ENCODE assay signal across 8 cellular contexts in genomic region chr7:116526897-116527296, GRCh38. TPM values are rescaled to one million over a fixed set of nuclear protein-coding genes. Genes with fewer than 3 reads are reported as not detected.
DNase-seq lines count a peak whose midpoint lies in the region; ATAC-seq and TF ChIP-seq lines count a peak whose summit lies in the region.

No MANE protein-coding gene starts in this region.

- peak overlapping the region; percentile 86 for H3K4me2 ChIP-seq in parathyroid adenoma (ENCODE audit: low read length)

- in situ Hi-C loops in Caki2 (cut with HindIII; ENCODE audit: low pct_unique_long_range_greater_than_20kb, low sequenced_read_pairs), result no loop called here

- H3K4me3 ChIP-seq in esophagus muscularis mucosa (peak overlapping the region; percentile 65 to 91 (median 81)), parathyroid adenoma (ENCODE audit: low read depth, low read length) (peak overlapping the region; percentile 50)

- TF ChIP-seq POLR2A in esophagus muscularis mucosa (IDR thresholded peaks at IDR 0.05; ENCODE audit: low read depth), result no peak

- TF ChIP-seq EP300 in esophagus muscularis mucosa (IDR thresholded peaks at IDR 0.05), result no peak

- H3K4me1 ChIP-seq in esophagus muscularis mucosa (peaks cover 27 to 76% (median 72%) of the 10 kb centered on the region in 4 donors), parathyroid adenoma (peaks cover 5% of the 10 kb centered on the region)

- no peak for ATAC-seq in GM19455 (IDR thresholded peaks at IDR 0.05; ENCODE audit: unreplicated experiment)
- ATAC-seq in GM18519 (IDR thresholded peaks at IDR 0.05; ENCODE audit: low FRiP score, unreplicated experiment), result no peak

- intact Hi-C loops in esophagus muscularis mucosa (cut with DNase I), result loop anchor here (5.0 to 10.0 kb wide), 3 partner anchors 60 to 172 kb away; no protein-coding TSS in a partner anchor

- DNase-seq in Caki2 (ENCODE audit: low read depth), result peak; percentile 45
- DNase-seq in RPMI7951 (ENCODE audit: low read depth), result peak; percentile 44
- DNase-seq in esophagus muscularis mucosa (ENCODE audit: extremely low spot score), result no peak
- no peak for DNase-seq in dedifferentiated amniotic fluid mesenchymal stem cell (ENCODE audit: extremely low spot score)
- DNase-seq in stimulated activated CD4-positive, alpha-beta T cell treated with anti-CD3 and anti-CD28 coated beads, Interleukin-4, amount 100 ng/mL, for 4 hours, result no peak

- H3K9me3 ChIP-seq in esophagus muscularis mucosa (no peaks in the 10 kb centered on the region), parathyroid adenoma (ENCODE audit: control insufficient read depth, low read length) (no peaks in the 10 kb centered on the region)

- 34% methylated on average over 5 of the region's 5 CpGs for WGBS in esophagus muscularis mucosa

- no peaks in the 10 kb centered on the region for H3K79me2 ChIP-seq in parathyroid adenoma

- H3K27me3 ChIP-seq in esophagus muscularis mucosa, result no peaks in the 10 kb centered on the region
- H3K27me3 ChIP-seq in parathyroid adenoma (ENCODE audit: control insufficient read depth, insufficient read depth, low read length), result peaks cover 3% of the 10 kb centered on the region

- H3K9ac ChIP-seq in parathyroid adenoma, result no peak overlapping the region

- no peak for TF ChIP-seq CTCF in esophagus muscularis mucosa (IDR thresholded peaks at IDR 0.05)
- TF ChIP-seq CTCF in parathyroid adenoma (IDR thresholded peaks at IDR 0.05), result no peak

- H3K27ac ChIP-seq in esophagus muscularis mucosa (replicated peaks in 1 of 4), result peak overlapping the region; percentile 91 to 99 (median 96)
- no peak overlapping the region for H3K27ac ChIP-seq in parathyroid adenoma

- no peak overlapping the region for H2AFZ ChIP-seq in parathyroid adenoma

- peaks cover 2 to 35% (median 17%) of the 10 kb centered on the region in 4 donors for H3K36me3 ChIP-seq in esophagus muscularis mucosa
- no peaks in the 10 kb centered on the region for H3K36me3 ChIP-seq in parathyroid adenoma (ENCODE audit: control insufficient read depth, insufficient read depth, low read length)

RNA-seq across cellular contexts. Expression of gene CAV1, which starts 2.1 kb away (rescaled TPM):
- 141 and 160 TPM in 2 replicates for total RNA-seq in Caki2 (2014; rRNA removed; shearing (Covaris generic); ENCODE audit: low replicate concordance)
- total RNA-seq in RPMI7951 (2014; rRNA removed; shearing (Covaris generic)), result 250 and 313 TPM in 2 replicates
- 100 to 1,000 TPM; 434 to 638 (median 591) TPM for total RNA-seq in esophagus muscularis mucosa

RNA-seq across cellular contexts. Expression of gene CAV2, which starts 27.4 kb away (rescaled TPM):
- 191 and 199 TPM in 2 replicates for total RNA-seq in Caki2 (2014; rRNA removed; shearing (Covaris generic); ENCODE audit: low replicate concordance)
- total RNA-seq in RPMI7951 (2014; rRNA removed; shearing (Covaris generic)), result 74.9 and 109 TPM in 2 replicates
- total RNA-seq in esophagus muscularis mucosa, result 100 to 1,000 TPM; 125 to 148 (median 129) TPM

Comparison
In these comparisons a context has a peak if more than half of its experiments do, and no peak if none do; other contexts are left out.
1. DNase-seq: peak in Caki2 (single experiment) and RPMI7951 (single experiment); none in esophagus muscularis mucosa (single experiment), dedifferentiated amniotic fluid mesenchymal stem cell (single experiment) and stimulated activated CD4-positive, alpha-beta T cell treated with anti-CD3 and anti-CD28 coated beads, Interleukin-4, amount 100 ng/mL, for 4 hours (0 of 2).